8 cellular contexts compared by ENCODE assay signal in genomic region chrX:281166-281999, GRCh38. TPM values are rescaled to one million over a fixed set of nuclear protein-coding genes. Genes with fewer than 3 reads are reported as not detected.
DNase-seq lines count a peak whose midpoint lies in the region; TF ChIP-seq lines count a peak whose summit lies in the region.

Gene PLCXD1, plus strand, starts transcription at chrX:281381. Its CDS starts 2,807 bp downstream, at chrX:284188.

- no peak within 1 kb of the TSS for H3K4ac ChIP-seq in neuronal stem cell (ENCODE audit: low read length)

- H2BK12ac ChIP-seq in neuronal stem cell (ENCODE audit: low read length): no peak within 1 kb of the TSS

- peak within 1 kb of the TSS; percentile 81 for H2BK15ac ChIP-seq in neuronal stem cell (ENCODE audit: low read length)

- H2AK5ac ChIP-seq in neuronal stem cell (ENCODE audit: low read depth, low read length): peak within 1 kb of the TSS; percentile 92

- H3K9me2 ChIP-seq in SU-DHL-6 (replicated peaks; ENCODE audit: insufficient read depth, low read length): no peaks in the 10 kb centered on the region

- no peak for TF ChIP-seq CTCF in SU-DHL-6 (IDR thresholded peaks at IDR 0.05; ENCODE audit: insufficient read depth, low read length, poor library complexity, severe bottlenecking)

- H3K36me3 Mint-ChIP-seq in activated CD4-positive, alpha-beta T cell treated with anti-CD3 and anti-CD28 coated beads, Interleukin-2, amount 10 ng/mL, durations not matched to agents 24 days and 14 days (ENCODE audit: low read depth): peaks cover 18% of the 10 kb centered on the region

- no peaks in the 10 kb centered on the region for H3K27me3 Mint-ChIP-seq in activated CD4-positive, alpha-beta T cell treated with anti-CD3 and anti-CD28 coated beads, Interleukin-2, amount 10 ng/mL, durations not matched to agents 24 days and 14 days

- H2BK120ac ChIP-seq in neuronal stem cell (ENCODE audit: low read depth, low read length): peak within 1 kb of the TSS; percentile 61

- H3K27me3 ChIP-seq in SU-DHL-6 (ENCODE audit: low read length) (no peaks in the 10 kb centered on the region), neuronal stem cell (ENCODE audit: control insufficient read depth in 3 of 3, insufficient read depth in 3 of 3, low read depth in 1 of 3, low read length in 3 of 3) (peaks cover 0 to 5% (median 0%) of the 10 kb centered on the region in 3 experiments)

- peak within 1 kb of the TSS; percentile 57 for H3K9ac ChIP-seq in SU-DHL-6 (ENCODE audit: low read length)
- H3K9ac ChIP-seq in neuronal stem cell (ENCODE audit: low read depth, low read length, poor library complexity): peak within 1 kb of the TSS; percentile 78

- peak within 1 kb of the TSS; percentile 97 for H3K14ac ChIP-seq in neuronal stem cell (ENCODE audit: low read length)

- H3K27ac ChIP-seq in SU-DHL-6 (ENCODE audit: low read depth, low read length) (peak within 1 kb of the TSS; percentile 87), neuronal stem cell (replicated peaks; ENCODE audit: low read length) (peak within 1 kb of the TSS; percentile 98)

- H3K4me2 ChIP-seq in SU-DHL-6 (ENCODE audit: low read depth, low read length, poor library complexity, severe bottlenecking): peak within 1 kb of the TSS; percentile 53
- H3K4me2 ChIP-seq in neuronal stem cell (ENCODE audit: insufficient read depth, low read length, poor library complexity, severe bottlenecking): peak within 1 kb of the TSS; percentile 73

- H3K4me1 ChIP-seq in neuronal stem cell (ENCODE audit: control insufficient read depth in 2 of 2, insufficient read depth in 1 of 2, low read depth in 1 of 2, low read length in 2 of 2): peaks cover 0 to 8% of the 10 kb centered on the region in 2 donors

- peak within 1 kb of the TSS; percentile 66 for H2BK5ac ChIP-seq in neuronal stem cell (ENCODE audit: low read length)

- peak within 1 kb of the TSS; percentile 73 for H3K23ac ChIP-seq in neuronal stem cell (ENCODE audit: low read depth, low read length, poor library complexity)

- intact Hi-C loops in activated CD4-positive, alpha-beta T cell treated with anti-CD3 and anti-CD28 coated beads, Interleukin-2, amount 10 ng/mL, durations not matched to agents 24 days and 14 days (cut with micrococcal nuclease): no loop called here

- peaks cover 15% of the 10 kb centered on the region for H3F3A ChIP-seq in SU-DHL-6 (ENCODE audit: insufficient read depth)

- H3K79me1 ChIP-seq in neuronal stem cell (ENCODE audit: low read depth, low read length): peaks cover 21% of the 10 kb centered on the region

- DNase-seq in activated CD4-positive, alpha-beta T cell treated with anti-CD3 and anti-CD28 coated beads, Interleukin-2, amount 10 ng/mL, durations not matched to agents 24 days and 14 days: peak; percentile 68
- no peak for DNase-seq in activated CD4-positive, alpha-beta T cell treated with anti-CD3 and anti-CD28 coated beads, Interleukin-2, amount 50 U/mL, for 4 hours
- DNase-seq in fibroblast of the conjunctiva (ENCODE audit: low read depth) (peak; percentile 18), neuronal stem cell (ENCODE audit: low spot score) (peak; percentile 73), NCI-H69 (lab: John Stamatoyannopoulos, UW) (no peak), KG1 (lab: John Stamatoyannopoulos, UW) (no peak), SHP77 treated with DMSO at 0.1 percent for 48 hours (lab: John Stamatoyannopoulos, UW) (no peak)

- WGBS in neuronal stem cell (ENCODE audit: extremely low coverage in 2 of 2, insufficient read length in 2 of 2, insufficient replicate concordance in 1 of 2), 2 donors: no CpG with 5 or more reads among the region's 25 CpGs

- H3K36me3 ChIP-seq in SU-DHL-6 (ENCODE audit: low read length) (peaks cover 2% of the 10 kb centered on the region; the same call in 1 of the 2 replicates), neuronal stem cell (replicated peaks in 1 of 2; ENCODE audit: control insufficient read depth in 2 of 2, insufficient read depth in 2 of 2, low read length in 2 of 2) (peaks cover 22 to 26% of the 10 kb centered on the region in 2 donors)

- no peak within 1 kb of the TSS for H4K8ac ChIP-seq in neuronal stem cell (ENCODE audit: low read depth, low read length)

- peak within 1 kb of the TSS; percentile 52 for H3K4me3 ChIP-seq in SU-DHL-6 (ENCODE audit: insufficient read depth, low read length, poor library complexity, severe bottlenecking)
- H3K4me3 ChIP-seq in neuronal stem cell (ENCODE audit: low read length in 2 of 2): peak within 1 kb of the TSS; percentile 56 to 82

- H2AFZ ChIP-seq in SU-DHL-6 (ENCODE audit: low read depth, low read length, severe bottlenecking): no peak within 1 kb of the TSS
- H2AFZ ChIP-seq in neuronal stem cell (ENCODE audit: low read length): peak within 1 kb of the TSS; percentile 67

- peak within 1 kb of the TSS; percentile 96 for H3K18ac ChIP-seq in neuronal stem cell (ENCODE audit: low read length)

- H3K9me3 ChIP-seq in SU-DHL-6 (ENCODE audit: insufficient read depth, low read length) (no peaks in the 10 kb centered on the region), neuronal stem cell (replicated peaks in 1 of 2; ENCODE audit: control insufficient read depth in 2 of 2, insufficient read depth in 1 of 2, low read depth in 1 of 2, low read length in 2 of 2) (peaks cover 3 to 8% of the 10 kb centered on the region in 2 donors)

- no peaks in the 10 kb centered on the region for H3K9me3 Mint-ChIP-seq in activated CD4-positive, alpha-beta T cell treated with anti-CD3 and anti-CD28 coated beads, Interleukin-2, amount 10 ng/mL, durations not matched to agents 24 days and 14 days

- peaks cover 20% of the 10 kb centered on the region for H3K4me1 Mint-ChIP-seq in activated CD4-positive, alpha-beta T cell treated with anti-CD3 and anti-CD28 coated beads, Interleukin-2, amount 10 ng/mL, durations not matched to agents 24 days and 14 days

- peak within 1 kb of the TSS; percentile 78 for H3K27ac Mint-ChIP-seq in activated CD4-positive, alpha-beta T cell treated with anti-CD3 and anti-CD28 coated beads, Interleukin-2, amount 10 ng/mL, durations not matched to agents 24 days and 14 days

- H4K20me1 ChIP-seq in SU-DHL-6 (ENCODE audit: low read depth, low read length): no peaks in the 10 kb centered on the region

- H4K91ac ChIP-seq in neuronal stem cell (ENCODE audit: low read depth, low read length, poor library complexity): no peak within 1 kb of the TSS

- H3K4me3 Mint-ChIP-seq in activated CD4-positive, alpha-beta T cell treated with anti-CD3 and anti-CD28 coated beads, Interleukin-2, amount 10 ng/mL, durations not matched to agents 24 days and 14 days: peak within 1 kb of the TSS; percentile 80

- H3K79me2 ChIP-seq in SU-DHL-6 (ENCODE audit: insufficient read depth, low read length): no peaks in the 10 kb centered on the region

RNA-seq across cellular contexts. Expression of gene PLCXD1, which starts in this region (rescaled TPM):
- total RNA-seq in activated CD4-positive, alpha-beta T cell treated with anti-CD3 and anti-CD28 coated beads, Interleukin-2, amount 10 ng/mL, durations not matched to agents 24 days and 14 days: 66.0 and 68.7 TPM in 2 replicates
- 32.6 TPM for polyA plus RNA-seq in neuronal stem cell (2013, experiment 1 of 2)
- polyA plus RNA-seq in neuronal stem cell (2013, experiment 2 of 2): 33.7 TPM

Comparison
In these comparisons a context has a peak if more than half of its experiments do, and no peak if none do; other contexts are left out.
1. DNase-seq: peak in activated CD4-positive, alpha-beta T cell treated with anti-CD3 and anti-CD28 coated beads, Interleukin-2, amount 10 ng/mL, durations not matched to agents 24 days and 14 days (single experiment), fibroblast of the conjunctiva (single experiment) and neuronal stem cell (single experiment); none in activated CD4-positive, alpha-beta T cell treated with anti-CD3 and anti-CD28 coated beads, Interleukin-2, amount 50 U/mL, for 4 hours (0 of 2), NCI-H69 (single experiment), KG1 (single experiment) and SHP77 treated with DMSO at 0.1 percent for 48 hours (single experiment).